In genomic region chr4:94039226-94039625, GRCh38 we compare ENCODE assay signal across 36 cellular contexts.
"Had no signal": no experiment of that assay in that cellular context is flagged by ENCODE, and none has a peak within 500 bp of the region (broad histone marks: within the 10 kb centered on the region; RNA-seq: fewer than 3 reads in every experiment).

No MANE protein-coding gene starts in this region.

- DNase-seq: Karpas-422, Kasumi-1, KG1, MG63, MM.1S, MV-4-11, NCI-H1048, NCI-H1092, NCI-H1092 treated with DMSO at 0.1 percent for 48 hours, NCI-H1105, NCI-H1105 treated with DMSO at 0.1 percent for 48 hours, NCI-H1417, NCI-H1417 treated with DMSO at 0.1 percent for 48 hours, NCI-H1436, NCI-H1436 treated with DMSO at 0.1 percent for 48 hours, NCI-H146, NCI-H1694, NCI-H1694 treated with DMSO at 0.1 percent for 48 hours, NCI-H187, NCI-H187 treated with DMSO at 0.1 percent for 48 hours, NCI-H1930, NCI-H2029, NCI-H2029 treated with DMSO at 0.1 percent for 48 hours, NCI-H2081, NCI-H2081 treated with DMSO at 0.1 percent for 48 hours, NCI-H2107, NCI-H2171, NCI-H2171 treated with DMSO at 0.1 percent for 48 hours, NCI-H2227 treated with DMSO at 0.1 percent for 48 hours, NCI-H226, NCI-H345, NCI-H446, NCI-H446 treated with DMSO at 0.1 percent for 48 hours, NCI-H510A, NCI-H510A treated with DMSO at 0.1 percent for 48 hours had no signal

- H3K36me3 ChIP-seq: MG63 had no signal

- H3K9me3 ChIP-seq: MG63 had no signal

- H3K4me3 ChIP-seq: MG63 had no signal

- H3K4me2 ChIP-seq: KMS-11 had no signal

- H3K9ac ChIP-seq: KMS-11 had no signal

- H3K27me3 ChIP-seq: MG63 had no signal

- H3K27ac ChIP-seq: KMS-11 had no signal
